Comparison of ENCODE assay signal across 10 cellular contexts in the genomic region with DNA sequence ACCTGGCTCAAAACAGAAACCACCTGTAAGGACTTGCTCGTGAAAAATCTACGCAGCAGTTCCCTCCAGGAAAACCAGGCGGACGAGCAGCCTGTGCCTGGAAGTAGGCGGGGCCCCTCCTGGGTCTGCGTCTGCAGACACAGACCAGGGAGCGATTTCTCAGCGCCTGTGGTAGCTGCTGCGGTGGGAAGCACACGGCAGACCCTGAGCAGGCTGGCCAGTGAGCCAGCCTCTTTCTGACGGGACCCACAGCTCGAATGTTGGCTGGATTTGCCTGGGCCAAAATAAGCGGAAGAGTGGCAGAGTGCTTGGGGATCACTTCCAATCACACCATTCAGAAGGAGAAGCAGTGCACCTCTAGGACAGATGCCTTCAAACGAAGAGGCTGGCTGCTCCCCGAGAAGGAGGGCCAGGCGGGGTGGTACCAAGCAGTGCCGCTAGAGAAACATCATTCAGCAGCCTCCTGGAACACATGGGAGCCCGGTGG.
DNase-seq lines count a peak whose midpoint lies in the region; ATAC-seq and TF ChIP-seq lines count a peak whose summit lies in the region.
"Had no signal": no experiment of that assay in that cellular context is flagged by ENCODE, and none has a peak within 500 bp of the region (broad histone marks: within the 10 kb centered on the region; RNA-seq: fewer than 3 reads in every experiment).

No MANE protein-coding gene starts in this region.

- H3K4me3 ChIP-seq in astrocyte of the spinal cord (ENCODE audit: low read depth, low read length) (no peak overlapping the region), rectal smooth muscle tissue (ENCODE audit: low read length) (peak overlapping the region; percentile 61)
- H3K4me3 ChIP-seq: HAP-1 had no signal

- peak overlapping the region; percentile 24 for H3K27ac ChIP-seq in rectal smooth muscle tissue (ENCODE audit: low read depth, low read length)

- DNase-seq in G401 (ENCODE audit: low spot score) (peak; percentile 88), astrocyte of the spinal cord (ENCODE audit: low read depth, low spot score) (peak; percentile 61), hypothalamus (lab: John Stamatoyannopoulos, UW) (peak in 36 of 51 donors; percentile 6 to 71 (median 34)), UCSD-AML1 (lab: John Stamatoyannopoulos, UW; ENCODE audit: unreplicated experiment) (no peak), MV-4-11 (lab: John Stamatoyannopoulos, UW) (no peak), amniotic stem cell (lab: John Stamatoyannopoulos, UW) (no peak)
- DNase-seq: naive B cell had no signal

- no peak for TF ChIP-seq CTCF in astrocyte of the spinal cord (IDR thresholded peaks at IDR 0.05; ENCODE audit: low read depth, low read length)

- H3K36me3 ChIP-seq in rectal smooth muscle tissue (ENCODE audit: control insufficient read depth, insufficient read depth, low read length): no peaks in the 10 kb centered on the region
- H3K36me3 ChIP-seq: HAP-1 had no signal

- no peaks in the 10 kb centered on the region for H3K27me3 ChIP-seq in rectal smooth muscle tissue (ENCODE audit: control insufficient read depth, insufficient read depth, low read length)

- H3K4me1 ChIP-seq in rectal smooth muscle tissue (ENCODE audit: control insufficient read depth, insufficient read depth, low read length): peaks cover 6% of the 10 kb centered on the region

- in situ Hi-C loops in G401 (cut with HindIII; ENCODE audit: low sequenced_read_pairs) (no loop called here), astrocyte of the spinal cord (cut with HindIII; ENCODE audit: low sequenced_read_pairs) (no loop called here)

- no peak for ATAC-seq in HG03045 (IDR thresholded peaks at IDR 0.05; ENCODE audit: unreplicated experiment)

- H3K9ac ChIP-seq in rectal smooth muscle tissue (ENCODE audit: low read length): no peak overlapping the region

Comparison
In these comparisons a context has a peak if more than half of its experiments do, and no peak if none do; other contexts are left out.
1. DNase-seq: peak in G401 (single experiment), astrocyte of the spinal cord (single experiment) and hypothalamus (36 of 51); none in UCSD-AML1 (single experiment), MV-4-11 (single experiment) and amniotic stem cell (single experiment).